ENCODE assay signal across 8 cellular contexts in genomic region chr2:189661957-189662321, GRCh38. TPM values are rescaled to one million over a fixed set of nuclear protein-coding genes. Genes with fewer than 3 reads are reported as not detected.
DNase-seq lines count a peak whose midpoint lies in the region; TF ChIP-seq lines count a peak whose summit lies in the region.

No MANE protein-coding gene starts in this region.

- H3K4me3 Mint-ChIP-seq in nephron progenitor cell = no peak overlapping the region

- DNase-seq in AG04450 (ENCODE audit: low read depth, low spot score) (no peak), HL-60 (ENCODE audit: low read depth in 1 of 2, low spot score in 1 of 2) (no peak), choroid plexus epithelial cell (ENCODE audit: low read depth) (no peak), nephron progenitor cell (no peak), 8988T (no peak), NCI-H345 treated with DMSO at 0.1 percent for 48 hours (lab: John Stamatoyannopoulos, UW; ENCODE audit: unreplicated experiment) (no peak), DMS153 treated with DMSO at 0.1 percent for 48 hours (lab: John Stamatoyannopoulos, UW; ENCODE audit: unreplicated experiment) (no peak)

- peaks cover 10 to 17% of the 10 kb centered on the region in 2 donors for H3K36me3 ChIP-seq in mucosa of rectum (ENCODE audit: control insufficient read depth in 2 of 2, insufficient read depth in 2 of 2, low read length in 2 of 2)

- POLR2A ChIA-PET in AG04450 (lab: Yijun Ruan, JAX) = interaction anchor here (1.4 to 1.5 kb wide), 2 partner anchors 12 to 82 kb away, joined by 3 to 4 read pairs; partner anchors contain the start of genes ANKAR and SLC40A1

- no peaks in the 10 kb centered on the region for H3K9me3 Mint-ChIP-seq in nephron progenitor cell

- peaks cover 9 to 10% of the 10 kb centered on the region in 2 donors for H3K4me1 ChIP-seq in mucosa of rectum (ENCODE audit: control insufficient read depth in 2 of 2, insufficient read depth in 2 of 2, low read length in 2 of 2)

- CTCF ChIA-PET in AG04450 (lab: Charles Lee) = interaction anchor here (1.0 to 6.1 kb wide), 13 partner anchors 12 to 409 kb away, joined by 3 to 114 read pairs (median 18); partner anchors contain the start of genes ANKAR and OSGEPL1

- peaks cover 23% of the 10 kb centered on the region for H3K36me3 Mint-ChIP-seq in nephron progenitor cell (ENCODE audit: low read depth)

- H3K4me1 Mint-ChIP-seq in nephron progenitor cell = no peaks in the 10 kb centered on the region

- no peaks in the 10 kb centered on the region for H3K27me3 Mint-ChIP-seq in nephron progenitor cell (ENCODE audit: low read depth, poor library complexity)

- H3K27ac ChIP-seq in AG04450 (ENCODE audit: low read depth, low read length) (peak overlapping the region; percentile 54), HL-60 (replicated peaks) (peak overlapping the region; percentile 76), mucosa of rectum (ENCODE audit: low read depth in 2 of 2, low read length in 2 of 2) (peak overlapping the region; percentile 80 to 89)

- H3K27me3 ChIP-seq in AG04450 (ENCODE audit: control insufficient read depth, insufficient read depth, low read length) (no peaks in the 10 kb centered on the region), HL-60 (ENCODE audit: insufficient read depth, poor library complexity, severe bottlenecking) (no peaks in the 10 kb centered on the region), mucosa of rectum (ENCODE audit: control insufficient read depth in 2 of 2, insufficient read depth in 2 of 2, low read length in 2 of 2) (no peaks in the 10 kb centered on the region)

- no peak overlapping the region for H3K27ac Mint-ChIP-seq in nephron progenitor cell

- H3K9me3 ChIP-seq in AG04450 (ENCODE audit: control insufficient read depth, insufficient read depth, low read length) = peaks cover 3% of the 10 kb centered on the region; the same call in 1 of the 2 replicates
- no peaks in the 10 kb centered on the region for H3K9me3 ChIP-seq in mucosa of rectum (ENCODE audit: control insufficient read depth in 2 of 2, low read length in 2 of 2)

- TF ChIP-seq CTCF in AG04450 (IDR thresholded peaks at IDR 0.05; ENCODE audit: low read depth, low read length) = no peak
- TF ChIP-seq CTCF in HL-60 (IDR thresholded peaks at IDR 0.05; ENCODE audit: insufficient read depth, low read length) = no peak
- no peak for TF ChIP-seq CTCF in choroid plexus epithelial cell (conservative IDR thresholded peaks at IDR 0.05; ENCODE audit: low read depth, low read length)
- TF ChIP-seq CTCF in nephron progenitor cell (IDR thresholded peaks at IDR 0.05) = no peak

- H3K9ac ChIP-seq in mucosa of rectum (ENCODE audit: low read depth in 1 of 2, low read length in 2 of 2) = peak overlapping the region; percentile 98 to 100

- H3K4me3 ChIP-seq in AG04450 (ENCODE audit: low read depth, low read length) (peak overlapping the region; percentile 100), HL-60 (replicated peaks; ENCODE audit: insufficient read depth, low read length) (peak overlapping the region; percentile 94), choroid plexus epithelial cell (ENCODE audit: low read depth, low read length) (peak overlapping the region; percentile 82), mucosa of rectum (ENCODE audit: low read length in 2 of 2) (peak overlapping the region; percentile 98 to 99)

RNA-seq across cellular contexts. Expression of gene ASNSD1, which starts 0.7 kb away (rescaled TPM):
- 38.3 and 50.1 TPM in 2 replicates for polyA plus RNA-seq in AG04450 (2011; rRNA removed)
- polyA minus RNA-seq in AG04450 (2011; rRNA and poly(A)+ RNA removed) = 11.4 and 21.7 TPM in 2 replicates

RNA-seq across cellular contexts. Expression of gene ANKAR, which starts 12.5 kb away (rescaled TPM):
- 1.9 and 3.5 TPM in 2 replicates for polyA plus RNA-seq in AG04450 (2011; rRNA removed)
- 4.4 and 7.3 TPM in 2 replicates for polyA minus RNA-seq in AG04450 (2011; rRNA and poly(A)+ RNA removed)
